In genomic region chr5:74334434-74335364, GRCh38 we compare ENCODE assay signal across 19 cellular contexts.
DNase-seq lines count a peak whose midpoint lies in the region; ATAC-seq, FAIRE-seq and TF ChIP-seq lines count a peak whose summit lies in the region.
"Had no signal": no experiment of that assay in that cellular context is flagged by ENCODE, and none has a peak within 500 bp of the region (broad histone marks: within the 10 kb centered on the region; RNA-seq: fewer than 3 reads in every experiment).

No MANE protein-coding gene starts in this region.

- BruUV-seq in Caco-2 (replicated peaks; lab: Mats Ljungman, UMichigan): no TSS peak

- no peaks in the 10 kb centered on the region for H3K79me2 ChIP-seq in astrocyte (ENCODE audit: insufficient read depth, low read length)

- H2AFZ ChIP-seq in astrocyte (ENCODE audit: low read depth, low read length): no peak overlapping the region

- H3K4me3 ChIP-seq in Caco-2 (ENCODE audit: low read depth, low read length) (no peak overlapping the region), astrocyte (ENCODE audit: insufficient read depth, low read depth, low read length) (no peak overlapping the region)
- H3K4me3 ChIP-seq: MG63 had no signal

- no peak overlapping the region for H3K9ac ChIP-seq in astrocyte (ENCODE audit: low read length)

- H3K4me2 ChIP-seq in astrocyte (ENCODE audit: low read length): no peak overlapping the region

- TF ChIP-seq CTCF in Caco-2 (IDR thresholded peaks at IDR 0.05; ENCODE audit: insufficient read depth in 1 of 2, low read depth in 1 of 2, low read length in 1 of 2, severe bottlenecking in 1 of 2, unreplicated experiment in 1 of 2) (no peak), astrocyte (IDR thresholded peaks at IDR 0.05; ENCODE audit: insufficient read depth, low read depth, low read length) (no peak)

- intact Hi-C loops in Caco-2 (cut with micrococcal nuclease; ENCODE audit: unreplicated experiment): no loop called here

- H3K27ac ChIP-seq in astrocyte (ENCODE audit: low read depth, low read length): no peak overlapping the region

- no peaks in the 10 kb centered on the region for H3K36me3 Mint-ChIP-seq in Caco-2 (ENCODE audit: insufficient read depth, unreplicated experiment)
- H3K36me3 Mint-ChIP-seq in astrocyte (ENCODE audit: low read depth, unreplicated experiment): no peaks in the 10 kb centered on the region

- POLR2A ChIA-PET in Caco-2 (lab: Charles Lee): no interaction called here

- ATAC-seq in HG02840 (IDR thresholded peaks at IDR 0.05; ENCODE audit: low FRiP score, unreplicated experiment): no peak
- ATAC-seq: Panc1, Right ventricle myocardium inferior, SK-N-SH treated with all-trans-retinoic acid at 6 μM for 48 hours had no signal

- CTCF ChIA-PET in Caco-2 (lab: Charles Lee): no interaction called here

- H3K27ac Mint-ChIP-seq in Caco-2 (ENCODE audit: unreplicated experiment) (peak overlapping the region; percentile 10), astrocyte (ENCODE audit: unreplicated experiment) (peak overlapping the region; percentile 36)

- no peak overlapping the region for H3K4me3 Mint-ChIP-seq in Caco-2 (ENCODE audit: unreplicated experiment)
- H3K4me3 Mint-ChIP-seq in astrocyte (ENCODE audit: unreplicated experiment): no peak overlapping the region

- H3K4me1 Mint-ChIP-seq in Caco-2 (ENCODE audit: low read depth, unreplicated experiment) (peaks cover 30% of the 10 kb centered on the region), astrocyte (ENCODE audit: low read depth, unreplicated experiment) (peaks cover 24% of the 10 kb centered on the region)

- peaks cover 19% of the 10 kb centered on the region for H3K4me1 ChIP-seq in Caco-2
- no peaks in the 10 kb centered on the region for H3K4me1 ChIP-seq in astrocyte (ENCODE audit: insufficient read depth, low read length)

- no peaks in the 10 kb centered on the region for H3K27me3 Mint-ChIP-seq in Caco-2 (ENCODE audit: insufficient read depth, unreplicated experiment)
- H3K27me3 Mint-ChIP-seq in astrocyte (ENCODE audit: low read depth, unreplicated experiment): no peaks in the 10 kb centered on the region

- no peaks in the 10 kb centered on the region for H3K27me3 ChIP-seq in Caco-2 (replicated peaks; ENCODE audit: control insufficient read depth, insufficient read depth, low read length)
- H3K27me3 ChIP-seq in astrocyte (ENCODE audit: insufficient read depth, low read length): no peaks in the 10 kb centered on the region
- H3K27me3 ChIP-seq: MG63 had no signal

- no peaks in the 10 kb centered on the region for H3K9me3 Mint-ChIP-seq in Caco-2 (ENCODE audit: unreplicated experiment)
- no peaks in the 10 kb centered on the region for H3K9me3 Mint-ChIP-seq in astrocyte (ENCODE audit: unreplicated experiment)

- no peaks in the 10 kb centered on the region for H4K20me1 ChIP-seq in astrocyte (ENCODE audit: insufficient read depth, low read length)

- H3K9me3 ChIP-seq in Caco-2: no peaks in the 10 kb centered on the region
- no peaks in the 10 kb centered on the region for H3K9me3 ChIP-seq in astrocyte (ENCODE audit: insufficient read depth, low read depth, low read length)
- H3K9me3 ChIP-seq: MG63 had no signal

- no peaks in the 10 kb centered on the region for H3K36me3 ChIP-seq in Caco-2 (ENCODE audit: control insufficient read depth, insufficient read depth, low read length)
- H3K36me3 ChIP-seq in astrocyte (ENCODE audit: insufficient read depth, low read length): no peaks in the 10 kb centered on the region
- H3K36me3 ChIP-seq: MG63 had no signal

- FAIRE-seq in astrocyte (lab: Jason Lieb, UNC): no peak
- FAIRE-seq: H1 had no signal

- DNase-seq in Caco-2: no peak
- peak; percentile 39 to 48 for DNase-seq in NCI-H526 (lab: John Stamatoyannopoulos, UW)
- no peak for DNase-seq in astrocyte (ENCODE audit: low read depth)
- peak; percentile 73 for DNase-seq in left kidney (ENCODE audit: low read depth, low spot score)
- DNase-seq in pons (ENCODE audit: low spot score): no peak
- DNase-seq in activated CD4-positive, alpha-beta T cell treated with anti-CD3 and anti-CD28 coated beads for 4 hours: no peak
- no peak for DNase-seq in NOMO-1 treated with DMSO at 0.1 percent for 48 hours (lab: John Stamatoyannopoulos, UW; ENCODE audit: unreplicated experiment)
- DNase-seq: AML-193, DND-41, GF-D8, MG63, NCI-H1092 treated with DMSO at 0.1 percent for 48 hours, NCI-H1694 treated with DMSO at 0.1 percent for 48 hours, NCI-H524 treated with DMSO at 0.1 percent for 48 hours had no signal

Comparison
In these comparisons a context has a peak if more than half of its experiments do, and no peak if none do; other contexts are left out.
1. DNase-seq: peak in NCI-H526 (2 of 2) and left kidney (single experiment); none in Caco-2 (0 of 2), astrocyte (single experiment), pons (single experiment), activated CD4-positive, alpha-beta T cell treated with anti-CD3 and anti-CD28 coated beads for 4 hours (0 of 2) and NOMO-1 treated with DMSO at 0.1 percent for 48 hours (single experiment).